36 cellular contexts compared by ENCODE assay signal in genomic region chr11:134001596-134001995, GRCh38.
"Had no signal": no experiment of that assay in that cellular context is flagged by ENCODE, and none has a peak within 500 bp of the region (broad histone marks: within the 10 kb centered on the region; RNA-seq: fewer than 3 reads in every experiment).

No MANE protein-coding gene starts in this region.

- H3K27ac Mint-ChIP-seq: activated B cell treated with CpG ODN at 0.5 μM for 24 hours; activated CD4-positive, alpha-beta memory T cell treated with anti-CD3 and anti-CD28 coated beads for 36 hours; activated CD4-positive, alpha-beta T cell treated with anti-CD3 and anti-CD28 coated beads, Interleukin-2, amount 10 ng/mL, durations not matched to agents 24 days and 14 days; activated CD8-positive, alpha-beta T cell treated with anti-CD3 and anti-CD28 coated beads for 36 hours; activated naive CD4-positive, alpha-beta T cell treated with anti-CD3 and anti-CD28 coated beads, Interleukin-2, amount 10 ng/mL, durations not matched to agents 7 days and 5 days; activated naive CD4-positive, alpha-beta T cell treated with anti-CD3 and anti-CD28 coated beads, Interleukin-2, amount 50 U/mL, for 24 hours; activated naive CD8-positive, alpha-beta T cell; activated naive CD8-positive, alpha-beta T cell treated with anti-CD3 and anti-CD28 coated beads, Interleukin-2, amount 10 ng/mL, durations not matched to agents 7 days and 5 days; activated naive CD8-positive, alpha-beta T cell treated with anti-CD3 and anti-CD28 coated beads, Interleukin-2, amount 50 U/mL, for 24 hours; activated T-cell treated with anti-CD3 and anti-CD28 coated beads, Interleukin-2, amount 50 U/mL, for 72 hours; activated T-helper 1 cell treated with anti-CD3 and anti-CD28 coated beads, Interleukin-12 subunit alpha, Interleukin-12 subunit beta, Interleukin-2, Interleukin-4 antibody, amounts not matched to agents 30 ng/mL and 10 ng/mL and 1 ng/mL, durations not matched to agents 14 hours and 24 hours and 36 hours; activated T-helper 2 cell treated with anti-CD3 and anti-CD28 coated beads, Interferon-gamma antibody, Interleukin-2, Interleukin-4, amounts not matched to agents 10 μg/mL and 5 μg/mL and 100 μg/mL, durations not matched to agents 14 hours and 24 hours and 36 hours; T-helper 1 cell treated with Interleukin-12 subunit alpha and Interleukin-12 subunit beta and Interleukin-4 antibody, amounts not matched to agents 30 μg/mL and 1 μg/mL, for 36 hours; T-helper 2 cell treated with Interferon-gamma antibody and Interleukin-4, amounts not matched to agents 5 μg/mL and 100 μg/mL, for 36 hours had no signal

- H3K27me3 ChIP-seq: ascending aorta had no signal

- H3K4me1 Mint-ChIP-seq: activated B cell treated with CpG ODN at 0.5 μM for 24 hours; activated CD4-positive, alpha-beta T cell treated with anti-CD3 and anti-CD28 coated beads, Interleukin-2, amount 10 ng/mL, durations not matched to agents 24 days and 14 days; activated naive CD4-positive, alpha-beta T cell treated with anti-CD3 and anti-CD28 coated beads, Interleukin-2, amount 10 ng/mL, durations not matched to agents 7 days and 5 days; activated naive CD4-positive, alpha-beta T cell treated with anti-CD3 and anti-CD28 coated beads, Interleukin-2, amount 50 U/mL, for 24 hours; activated naive CD8-positive, alpha-beta T cell treated with anti-CD3 and anti-CD28 coated beads, Interleukin-2, amount 10 ng/mL, durations not matched to agents 7 days and 5 days; activated naive CD8-positive, alpha-beta T cell treated with anti-CD3 and anti-CD28 coated beads, Interleukin-2, amount 50 U/mL, for 24 hours; central memory CD8-positive, alpha-beta T cell had no signal

- H3K27me3 Mint-ChIP-seq: activated CD8-positive, alpha-beta T cell treated with anti-CD3 and anti-CD28 coated beads for 36 hours; activated naive CD4-positive, alpha-beta T cell treated with anti-CD3 and anti-CD28 coated beads, Interleukin-2, amount 50 U/mL, for 24 hours; activated naive CD8-positive, alpha-beta T cell; activated naive CD8-positive, alpha-beta T cell treated with anti-CD3 and anti-CD28 coated beads, Interleukin-2, amount 10 ng/mL, durations not matched to agents 7 days and 5 days; activated naive CD8-positive, alpha-beta T cell treated with anti-CD3 and anti-CD28 coated beads, Interleukin-2, amount 50 U/mL, for 24 hours had no signal

- DNase-seq: activated B cell treated with CpG ODN at 0.5 μM for 24 hours; activated CD4-positive, alpha-beta memory T cell treated with anti-CD3 and anti-CD28 coated beads for 36 hours; activated CD4-positive, alpha-beta T cell treated with anti-CD3 and anti-CD28 coated beads for 4 hours; activated CD4-positive, alpha-beta T cell treated with anti-CD3 and anti-CD28 coated beads, Interleukin-2, amount 10 ng/mL, durations not matched to agents 24 days and 14 days; activated CD4-positive, alpha-beta T cell treated with anti-CD3 and anti-CD28 coated beads, Interleukin-2, amount 50 U/mL, for 1 hour; activated CD4-positive, alpha-beta T cell treated with anti-CD3 and anti-CD28 coated beads, Interleukin-2, amount 50 U/mL, for 4 hours; activated CD4-positive, CD25-positive, alpha-beta regulatory T cell treated with anti-CD3 and anti-CD28 coated beads, Interleukin-2, amount 50 U/mL, for 72 hours; activated CD8-positive, alpha-beta memory T cell treated with anti-CD3 and anti-CD28 coated beads, Interleukin-2, amount 50 U/mL, for 4 hours; activated CD8-positive, alpha-beta T cell treated with anti-CD3 and anti-CD28 coated beads for 36 hours; activated effector memory CD4-positive, alpha-beta T cell treated with Interleukin-2 at 50 U/mL for 16 hours; activated gamma-delta T cell; activated naive CD4-positive, alpha-beta T cell treated with anti-CD3 and anti-CD28 coated beads, Interleukin-2, amount 10 ng/mL, durations not matched to agents 7 days and 5 days; activated naive CD4-positive, alpha-beta T cell treated with Interleukin-2 at 50 U/mL for 16 hours; activated naive CD8-positive, alpha-beta T cell treated with anti-CD3 and anti-CD28 coated beads, Interleukin-2, amount 10 ng/mL, durations not matched to agents 7 days and 5 days; activated naive CD8-positive, alpha-beta T cell treated with anti-CD3 and anti-CD28 coated beads, Interleukin-2, amount 50 U/mL, for 24 hours; activated T-cell treated with anti-CD3 and anti-CD28 coated beads for 4 hours; activated T-cell treated with anti-CD3 and anti-CD28 coated beads, Interleukin-2, amount 50 U/mL, for 1 hour; activated T-cell treated with anti-CD3 and anti-CD28 coated beads, Interleukin-2, amount 50 U/mL, for 4 hours; activated T-cell treated with anti-CD3 and anti-CD28 coated beads, Interleukin-2, amount 50 U/mL, for 72 hours; amygdala; anterior cingulate cortex; caudate nucleus; cerebellar nuclear complex; T-helper 2 cell; T-helper 9 cell had no signal

- ATAC-seq: activated CD8-positive, alpha-beta T cell treated with anti-CD3 and anti-CD28 coated beads for 36 hours; activated naive CD8-positive, alpha-beta T cell treated with anti-CD3 and anti-CD28 coated beads, Interleukin-2, amount 50 U/mL, for 24 hours; activated T-cell treated with anti-CD3 and anti-CD28 coated beads, Interleukin-2, amount 50 U/mL, for 4 hours; activated T-cell treated with anti-CD3 and anti-CD28 coated beads, Interleukin-2, amount 50 U/mL, for 72 hours had no signal

- H3K4me3 Mint-ChIP-seq: activated B cell treated with CpG ODN at 0.5 μM for 24 hours; activated CD4-positive, alpha-beta memory T cell treated with anti-CD3 and anti-CD28 coated beads for 36 hours; activated CD4-positive, alpha-beta T cell treated with anti-CD3 and anti-CD28 coated beads, Interleukin-2, amount 10 ng/mL, durations not matched to agents 24 days and 14 days; activated CD8-positive, alpha-beta T cell treated with anti-CD3 and anti-CD28 coated beads for 36 hours; activated naive CD4-positive, alpha-beta T cell treated with anti-CD3 and anti-CD28 coated beads, Interleukin-2, amount 10 ng/mL, durations not matched to agents 7 days and 5 days; activated naive CD4-positive, alpha-beta T cell treated with anti-CD3 and anti-CD28 coated beads, Interleukin-2, amount 50 U/mL, for 24 hours; activated naive CD8-positive, alpha-beta T cell; activated naive CD8-positive, alpha-beta T cell treated with anti-CD3 and anti-CD28 coated beads, Interleukin-2, amount 10 ng/mL, durations not matched to agents 7 days and 5 days; activated naive CD8-positive, alpha-beta T cell treated with anti-CD3 and anti-CD28 coated beads, Interleukin-2, amount 50 U/mL, for 24 hours; activated T-cell treated with anti-CD3 and anti-CD28 coated beads, Interleukin-2, amount 50 U/mL, for 4 hours; activated T-cell treated with anti-CD3 and anti-CD28 coated beads, Interleukin-2, amount 50 U/mL, for 72 hours; activated T-helper 1 cell treated with anti-CD3 and anti-CD28 coated beads, Interleukin-12 subunit alpha, Interleukin-12 subunit beta, Interleukin-2, Interleukin-4 antibody, amounts not matched to agents 30 ng/mL and 10 ng/mL and 1 ng/mL, durations not matched to agents 14 hours and 24 hours and 36 hours; brain; central memory CD8-positive, alpha-beta T cell; T-helper 1 cell treated with Interleukin-12 subunit alpha and Interleukin-12 subunit beta and Interleukin-4 antibody, amounts not matched to agents 30 μg/mL and 1 μg/mL, for 36 hours; T-helper 2 cell treated with Interferon-gamma antibody and Interleukin-4, amounts not matched to agents 5 μg/mL and 100 μg/mL, for 36 hours had no signal

- H3K4me3 ChIP-seq: ascending aorta, cardiac muscle cell had no signal

- H3K36me3 Mint-ChIP-seq: activated CD4-positive, alpha-beta memory T cell treated with anti-CD3 and anti-CD28 coated beads for 36 hours; activated naive CD4-positive, alpha-beta T cell treated with anti-CD3 and anti-CD28 coated beads, Interleukin-2, amount 10 ng/mL, durations not matched to agents 7 days and 5 days; activated naive CD4-positive, alpha-beta T cell treated with anti-CD3 and anti-CD28 coated beads, Interleukin-2, amount 50 U/mL, for 24 hours; activated naive CD8-positive, alpha-beta T cell; activated naive CD8-positive, alpha-beta T cell treated with anti-CD3 and anti-CD28 coated beads, Interleukin-2, amount 10 ng/mL, durations not matched to agents 7 days and 5 days; brain had no signal

- H3K27ac ChIP-seq: ascending aorta, cardiac muscle cell, VCaP had no signal

- H3K9me3 Mint-ChIP-seq: activated B cell treated with CpG ODN at 0.5 μM for 24 hours; activated CD4-positive, alpha-beta memory T cell treated with anti-CD3 and anti-CD28 coated beads for 36 hours; activated CD4-positive, alpha-beta T cell treated with anti-CD3 and anti-CD28 coated beads, Interleukin-2, amount 10 ng/mL, durations not matched to agents 24 days and 14 days; activated CD8-positive, alpha-beta T cell treated with anti-CD3 and anti-CD28 coated beads for 36 hours; activated naive CD4-positive, alpha-beta T cell treated with anti-CD3 and anti-CD28 coated beads, Interleukin-2, amount 10 ng/mL, durations not matched to agents 7 days and 5 days; activated naive CD4-positive, alpha-beta T cell treated with anti-CD3 and anti-CD28 coated beads, Interleukin-2, amount 50 U/mL, for 24 hours; activated naive CD8-positive, alpha-beta T cell treated with anti-CD3 and anti-CD28 coated beads, Interleukin-2, amount 10 ng/mL, durations not matched to agents 7 days and 5 days; activated naive CD8-positive, alpha-beta T cell treated with anti-CD3 and anti-CD28 coated beads, Interleukin-2, amount 50 U/mL, for 24 hours; activated T-cell treated with anti-CD3 and anti-CD28 coated beads, Interleukin-2, amount 50 U/mL, for 4 hours; activated T-cell treated with anti-CD3 and anti-CD28 coated beads, Interleukin-2, amount 50 U/mL, for 72 hours; activated T-helper 1 cell treated with anti-CD3 and anti-CD28 coated beads, Interleukin-12 subunit alpha, Interleukin-12 subunit beta, Interleukin-2, Interleukin-4 antibody, amounts not matched to agents 30 ng/mL and 10 ng/mL and 1 ng/mL, durations not matched to agents 14 hours and 24 hours and 36 hours; activated T-helper 2 cell treated with anti-CD3 and anti-CD28 coated beads, Interferon-gamma antibody, Interleukin-2, Interleukin-4, amounts not matched to agents 10 μg/mL and 5 μg/mL and 100 μg/mL, durations not matched to agents 14 hours and 24 hours and 36 hours; central memory CD8-positive, alpha-beta T cell; T-helper 1 cell treated with Interleukin-12 subunit alpha and Interleukin-12 subunit beta and Interleukin-4 antibody, amounts not matched to agents 30 μg/mL and 1 μg/mL, for 36 hours; T-helper 2 cell treated with Interferon-gamma antibody and Interleukin-4, amounts not matched to agents 5 μg/mL and 100 μg/mL, for 36 hours had no signal

- H3K4me1 ChIP-seq: ascending aorta had no signal

- H3K9me3 ChIP-seq: ascending aorta had no signal

- H3K36me3 ChIP-seq: ascending aorta, cardiac muscle cell had no signal
